ENCODE assay signal across 8 cellular contexts in genomic region chr7:149930369-149931068, GRCh38. TPM values are rescaled to one million over a fixed set of nuclear protein-coding genes. Genes with fewer than 3 reads are reported as not detected.
DNase-seq lines count a peak whose midpoint lies in the region; ATAC-seq and TF ChIP-seq lines count a peak whose summit lies in the region.
"Not testable (repeated sequence)": the region's sequence is repeated elsewhere in the genome, so short reads cannot be mapped to it uniquely, and the experiment has no call there.

No MANE protein-coding gene starts in this region.

- not testable (repeated sequence) for H3K36me3 Mint-ChIP-seq in mesothelial cell of epicardium

- H3K4me3 ChIP-seq in HFF-Myc (replicated peaks; ENCODE audit: low read depth, low read length); upper lobe of right lung: not testable (repeated sequence)

- ATAC-seq in left cardiac atrium: peak; percentile 50 to 76
- ATAC-seq in upper lobe of right lung: peak; percentile 49

- H3K4me3 Mint-ChIP-seq in mesothelial cell of epicardium: not testable (repeated sequence)

- intact Hi-C loops in left cardiac atrium (cut with DNase I); upper lobe of right lung (cut with DNase I): not testable (repeated sequence)

- peak; percentile 19 for DNase-seq in DMS 273 treated with DMSO at 0.1 percent for 48 hours (lab: John Stamatoyannopoulos, UW)
- DNase-seq in HFF-Myc (ENCODE audit: extremely low read depth, low read depth): peak; percentile 24
- peak; percentile 82 for DNase-seq in SK-N-DZ (ENCODE audit: low spot score)
- DNase-seq in cerebellum (ENCODE audit: low spot score): peak; percentile 18
- peak; percentile 4 for DNase-seq in fibroblast of the conjunctiva (ENCODE audit: low read depth)
- DNase-seq in left cardiac atrium; mesothelial cell of epicardium (ENCODE audit: low spot score in 2 of 2, unreplicated experiment in 2 of 2); upper lobe of right lung: not testable (repeated sequence)

- H3K27me3 ChIP-seq in upper lobe of right lung: not testable (repeated sequence)

- not testable (repeated sequence) for H3K9me3 ChIP-seq in upper lobe of right lung

- H3K4me1 ChIP-seq in upper lobe of right lung: not testable (repeated sequence)

- not testable (repeated sequence) for H3K4me1 Mint-ChIP-seq in mesothelial cell of epicardium

- H3K9me3 Mint-ChIP-seq in mesothelial cell of epicardium: not testable (repeated sequence)

- H3K27ac Mint-ChIP-seq in mesothelial cell of epicardium: peak overlapping the region; percentile 66

- TF ChIP-seq CTCF in HFF-Myc (IDR thresholded peaks at IDR 0.05; ENCODE audit: low read depth, low read length, missing control alignments); mesothelial cell of epicardium (IDR thresholded peaks at IDR 0.05; ENCODE audit: unreplicated experiment); upper lobe of right lung (IDR thresholded peaks at IDR 0.05): not testable (repeated sequence)

- H3K27ac ChIP-seq in upper lobe of right lung: not testable (repeated sequence)

- H3K36me3 ChIP-seq in upper lobe of right lung: not testable (repeated sequence)

- H3K27me3 Mint-ChIP-seq in mesothelial cell of epicardium (ENCODE audit: low read depth): peaks cover 11% of the 10 kb centered on the region

RNA-seq across cellular contexts. Expression of gene ATP6V0E2, which starts 56.8 kb away (rescaled TPM):
- 106 and 127 TPM in 2 replicates for polyA plus RNA-seq in SK-N-DZ (2014; cell fraction: cytosol; rRNA removed)
- 101 and 119 TPM in 2 replicates for polyA plus RNA-seq in SK-N-DZ (2014; cell fraction: nucleus; rRNA removed)
- 100 TPM for total RNA-seq in cerebellum
- total RNA-seq in left cardiac atrium: 100 to 1,000 TPM in 1 of 2 donors, 10 to 100 TPM in 1; 56.8 to 104 TPM
- 27.1 to 30.0 TPM (median 28.3 TPM) in 3 replicates for total RNA-seq in mesothelial cell of epicardium
- 19.6 TPM for total RNA-seq in upper lobe of right lung
